ENCODE assay signal across 1 cellular context in genomic region chr11:57542582-57542981, GRCh38.
TF ChIP-seq lines count a peak whose summit lies in the region.

No MANE protein-coding gene starts in this region.

TF ChIP-seq in H1, 55 proteins besides CTCF, POLR2A, EP300 and RAD21:
- TF ChIP-seq NANOG (IDR thresholded peaks at IDR 0.05; ENCODE audit: insufficient read depth, low read depth, low read length, poor library complexity, severe bottlenecking) (peak; percentile 70), JUND (IDR thresholded peaks at IDR 0.05; ENCODE audit: low read length) (no peak)
